24 cellular contexts compared by ENCODE assay signal in the genomic region with DNA sequence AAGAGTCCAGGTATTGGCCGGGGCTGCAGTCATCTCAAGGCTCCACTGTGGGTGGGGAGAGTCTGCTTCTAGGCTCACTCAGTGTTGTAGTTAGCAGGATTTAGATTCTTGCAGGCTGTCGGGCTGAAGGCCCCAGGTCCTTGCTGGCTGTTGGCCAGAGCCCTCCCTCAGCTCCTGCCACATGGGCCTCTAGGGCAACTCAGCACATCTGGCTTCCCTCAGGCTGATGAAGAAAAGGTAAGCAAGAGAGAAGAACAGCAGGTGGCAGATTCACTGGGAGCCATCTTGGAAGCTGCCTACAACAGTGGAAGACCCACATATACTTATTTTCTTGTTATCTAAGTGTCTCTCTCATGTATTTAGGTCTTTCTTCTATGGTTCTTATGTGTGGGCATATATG. TPM values are rescaled to one million over a fixed set of nuclear protein-coding genes. Genes with fewer than 3 reads are reported as not detected.
DNase-seq lines count a peak whose midpoint lies in the region; ATAC-seq and TF ChIP-seq lines count a peak whose summit lies in the region.
"Had no signal": no experiment of that assay in that cellular context is flagged by ENCODE, and none has a peak within 500 bp of the region (broad histone marks: within the 10 kb centered on the region; RNA-seq: fewer than 3 reads in every experiment).

No MANE protein-coding gene starts in this region.

- 55 to 70% methylated on average over 2 of the region's 2 CpGs for WGBS in body of pancreas, 2 donors
- WGBS in trophoblast cell (ENCODE audit: extremely low coverage, insufficient coverage, insufficient read length), result no CpG with 5 or more reads among the region's 2 CpGs

- H3K79me1 ChIP-seq in trophoblast cell (ENCODE audit: low read length), result peaks cover 8% of the 10 kb centered on the region

- H3K27ac Mint-ChIP-seq in activated CD8-positive, alpha-beta T cell treated with anti-CD3 and anti-CD28 coated beads, Interleukin-2, amount 10 ng/mL, durations not matched to agents 7 days and 5 days, result no peak overlapping the region
- H3K27ac Mint-ChIP-seq: activated CD4-positive, alpha-beta T cell treated with anti-CD3 and anti-CD28 coated beads, Interleukin-2, amount 10 ng/mL, durations not matched to agents 24 days and 14 days; T-cell had no signal

- peaks cover 6% of the 10 kb centered on the region for H3K79me2 ChIP-seq in trophoblast cell (ENCODE audit: control insufficient read depth, insufficient read depth, low read length, poor library complexity)

- no peaks in the 10 kb centered on the region for H3K27me3 ChIP-seq in body of pancreas
- H3K27me3 ChIP-seq in trophoblast cell (ENCODE audit: insufficient read depth, low read length), result no peaks in the 10 kb centered on the region
- no peaks in the 10 kb centered on the region for H3K27me3 ChIP-seq in effector memory CD4-positive, alpha-beta T cell (replicated peaks; ENCODE audit: control insufficient read depth, insufficient read depth, low read length, poor library complexity, severe bottlenecking)
- H3K27me3 ChIP-seq: BLaER1, dorsolateral prefrontal cortex, stomach, upper lobe of right lung had no signal

- CTCF ChIA-PET in activated CD8-positive, alpha-beta T cell treated with anti-CD3 and anti-CD28 coated beads, Interleukin-2, amount 10 ng/mL, durations not matched to agents 7 days and 5 days (lab: Charles Lee), result no interaction called here

- H4K8ac ChIP-seq in trophoblast cell (ENCODE audit: low read depth, low read length), result no peak overlapping the region

- H3K36me3 ChIP-seq in body of pancreas (replicated peaks in 1 of 2; ENCODE audit: insufficient read depth in 1 of 2, low read depth in 2 of 2) (no peaks in the 10 kb centered on the region), trophoblast cell (ENCODE audit: control insufficient read depth in 1 of 2, insufficient read depth in 2 of 2, low read length in 2 of 2) (no peaks in the 10 kb centered on the region)
- no peaks in the 10 kb centered on the region for H3K36me3 ChIP-seq in effector memory CD4-positive, alpha-beta T cell (ENCODE audit: control insufficient read depth, insufficient read depth, low read length)
- H3K36me3 ChIP-seq: upper lobe of right lung had no signal

- H3K4me2 ChIP-seq in trophoblast cell (ENCODE audit: low read length), result no peak overlapping the region
- H3K4me2 ChIP-seq: BLaER1, smooth muscle cell had no signal

- no peak overlapping the region for H3K14ac ChIP-seq in trophoblast cell (ENCODE audit: low read length)

- no peak overlapping the region for H3K18ac ChIP-seq in trophoblast cell (ENCODE audit: low read length)

- peak; percentile 4 to 33 for DNase-seq in NCI-H2081 (lab: John Stamatoyannopoulos, UW)
- no peak for DNase-seq in NCI-H2081 treated with DMSO at 0.1 percent for 48 hours (lab: John Stamatoyannopoulos, UW)
- peak; percentile 35 for DNase-seq in NCI-H146 treated with DMSO at 0.1 percent for 48 hours (lab: John Stamatoyannopoulos, UW; ENCODE audit: unreplicated experiment)
- DNase-seq in body of pancreas, result peak in 3 of 4 donors; percentile 5 to 36 (median 19)
- DNase-seq in trophoblast cell, result no peak
- DNase-seq in effector memory CD4-positive, alpha-beta T cell, result no peak
- no peak for DNase-seq in activated CD8-positive, alpha-beta T cell treated with anti-CD3 and anti-CD28 coated beads, Interleukin-2, amount 10 ng/mL, durations not matched to agents 7 days and 5 days
- no peak for DNase-seq in stimulated activated CD8-positive, alpha-beta memory T cell treated with anti-CD3 and anti-CD28 coated beads, Interleukin-4, amount 100 ng/mL, for 48 hours
- DNase-seq: 8988T; activated CD4-positive, alpha-beta T cell treated with anti-CD3 and anti-CD28 coated beads, Interleukin-2, amount 10 ng/mL, durations not matched to agents 24 days and 14 days; activated gamma-delta T cell; amniotic stem cell; dorsolateral prefrontal cortex; KBM-7; mucosa of descending colon; NCI-H2227 treated with DMSO at 0.1 percent for 48 hours; Right ventricle myocardium superior; stimulated activated CD4-positive, alpha-beta T cell treated with anti-CD3 and anti-CD28 coated beads, Interleukin-4, amount 100 ng/mL, for 1 hour; stomach; T-cell; upper lobe of right lung had no signal

- peaks cover 34% of the 10 kb centered on the region for H3K4me1 Mint-ChIP-seq in activated CD8-positive, alpha-beta T cell treated with anti-CD3 and anti-CD28 coated beads, Interleukin-2, amount 10 ng/mL, durations not matched to agents 7 days and 5 days (ENCODE audit: low read depth)

- no peak overlapping the region for H3K4me3 Mint-ChIP-seq in activated CD8-positive, alpha-beta T cell treated with anti-CD3 and anti-CD28 coated beads, Interleukin-2, amount 10 ng/mL, durations not matched to agents 7 days and 5 days
- H3K4me3 Mint-ChIP-seq: activated CD4-positive, alpha-beta T cell treated with anti-CD3 and anti-CD28 coated beads, Interleukin-2, amount 10 ng/mL, durations not matched to agents 24 days and 14 days; T-cell had no signal

- no peaks in the 10 kb centered on the region for H3K27me3 Mint-ChIP-seq in activated CD8-positive, alpha-beta T cell treated with anti-CD3 and anti-CD28 coated beads, Interleukin-2, amount 10 ng/mL, durations not matched to agents 7 days and 5 days (ENCODE audit: low read depth)
- H3K27me3 Mint-ChIP-seq: activated CD4-positive, alpha-beta T cell treated with anti-CD3 and anti-CD28 coated beads, Interleukin-2, amount 10 ng/mL, durations not matched to agents 24 days and 14 days; T-cell had no signal

- no peaks in the 10 kb centered on the region for H3K9me3 Mint-ChIP-seq in activated CD8-positive, alpha-beta T cell treated with anti-CD3 and anti-CD28 coated beads, Interleukin-2, amount 10 ng/mL, durations not matched to agents 7 days and 5 days (ENCODE audit: insufficient read depth)
- H3K9me3 Mint-ChIP-seq: activated CD4-positive, alpha-beta T cell treated with anti-CD3 and anti-CD28 coated beads, Interleukin-2, amount 10 ng/mL, durations not matched to agents 24 days and 14 days; T-cell had no signal

- no peak overlapping the region for H3K4ac ChIP-seq in trophoblast cell (ENCODE audit: low read depth, low read length)

- POLR2A ChIA-PET in activated CD8-positive, alpha-beta T cell treated with anti-CD3 and anti-CD28 coated beads, Interleukin-2, amount 10 ng/mL, durations not matched to agents 7 days and 5 days (lab: Charles Lee), result no interaction called here

- intact Hi-C loops in body of pancreas (cut with DNase I), result no loop called here

- H4K91ac ChIP-seq in trophoblast cell (ENCODE audit: low read depth, low read length), result no peak overlapping the region

- H2BK5ac ChIP-seq in trophoblast cell (ENCODE audit: low read depth, low read length, poor library complexity), result no peak overlapping the region

- H2BK12ac ChIP-seq in trophoblast cell (ENCODE audit: low read length), result no peak overlapping the region

- peaks cover 16% of the 10 kb centered on the region for H3K36me3 Mint-ChIP-seq in activated CD8-positive, alpha-beta T cell treated with anti-CD3 and anti-CD28 coated beads, Interleukin-2, amount 10 ng/mL, durations not matched to agents 7 days and 5 days (ENCODE audit: low read depth)

- H3K4me1 ChIP-seq in body of pancreas (peaks cover 24% of the 10 kb centered on the region), trophoblast cell (ENCODE audit: control insufficient read depth in 1 of 2, insufficient read depth in 2 of 2, low read length in 2 of 2) (peaks cover 0 to 2% of the 10 kb centered on the region in 2 experiments)
- H3K4me1 ChIP-seq in effector memory CD4-positive, alpha-beta T cell (ENCODE audit: control insufficient read depth, insufficient read depth, low read length, poor library complexity, severe bottlenecking), result peaks cover 5% of the 10 kb centered on the region

- TF ChIP-seq CTCF in body of pancreas (IDR thresholded peaks at IDR 0.05), result no peak

- TF ChIP-seq POLR2A in body of pancreas (IDR thresholded peaks at IDR 0.05), result no peak

- no peak overlapping the region for H2AFZ ChIP-seq in trophoblast cell (ENCODE audit: insufficient read depth, low read length, poor library complexity)

- no peak overlapping the region for H3K4me3 ChIP-seq in body of pancreas
- no peak overlapping the region for H3K4me3 ChIP-seq in trophoblast cell (ENCODE audit: low read depth, low read length)
- H3K4me3 ChIP-seq in effector memory CD4-positive, alpha-beta T cell (ENCODE audit: insufficient read depth, low read depth, low read length, poor library complexity, severe bottlenecking), result no peak overlapping the region
- H3K4me3 ChIP-seq: BLaER1, dorsolateral prefrontal cortex, mucosa of descending colon, smooth muscle cell, stomach, upper lobe of right lung had no signal

- no peak overlapping the region for H2AK5ac ChIP-seq in trophoblast cell (ENCODE audit: low read length)

- no peak overlapping the region for H3K23ac ChIP-seq in trophoblast cell (ENCODE audit: low read length)

- no peaks in the 10 kb centered on the region for H3K9me3 ChIP-seq in body of pancreas
- no peaks in the 10 kb centered on the region for H3K9me3 ChIP-seq in trophoblast cell (ENCODE audit: insufficient read depth, low read depth, low read length)
- no peaks in the 10 kb centered on the region for H3K9me3 ChIP-seq in effector memory CD4-positive, alpha-beta T cell (ENCODE audit: control insufficient read depth, low read length)
- H3K9me3 ChIP-seq: BLaER1, mucosa of descending colon, stomach, upper lobe of right lung had no signal

- H3K27ac ChIP-seq in body of pancreas (no peak overlapping the region), trophoblast cell (ENCODE audit: low read depth, low read length) (no peak overlapping the region)
- no peak overlapping the region for H3K27ac ChIP-seq in effector memory CD4-positive, alpha-beta T cell (ENCODE audit: insufficient read depth, low read length, poor library complexity, severe bottlenecking)
- H3K27ac ChIP-seq: BLaER1, dorsolateral prefrontal cortex, stomach, upper lobe of right lung had no signal

- no peak overlapping the region for H2BK120ac ChIP-seq in trophoblast cell (ENCODE audit: insufficient read depth, low read length, poor library complexity)

- no peak overlapping the region for H4K12ac ChIP-seq in trophoblast cell (ENCODE audit: low read depth, low read length)

- ATAC-seq in body of pancreas, result no peak
- no peak for ATAC-seq in activated CD8-positive, alpha-beta T cell treated with anti-CD3 and anti-CD28 coated beads, Interleukin-2, amount 10 ng/mL, durations not matched to agents 7 days and 5 days
- ATAC-seq: left lobe of liver, mucosa of descending colon, T-cell, upper lobe of right lung had no signal

- peak overlapping the region; percentile 49 for H3K9ac ChIP-seq in trophoblast cell (ENCODE audit: low read length)
- H3K9ac ChIP-seq: BLaER1 had no signal

RNA-seq across cellular contexts. Expression of gene MRPS9, which starts 4.3 kb away (rescaled TPM):
- total RNA-seq in body of pancreas, result 10 to 100 TPM; 12.2 to 13.2 TPM
- 27.3 and 29.3 TPM in 2 replicates for polyA plus RNA-seq in trophoblast cell (2013)
- total RNA-seq in activated CD8-positive, alpha-beta T cell treated with anti-CD3 and anti-CD28 coated beads, Interleukin-2, amount 10 ng/mL, durations not matched to agents 7 days and 5 days, result 10 to 100 TPM; 24.9 to 25.2 TPM

Comparison
In these comparisons a context has a peak if more than half of its experiments do, and no peak if none do; other contexts are left out.
1. DNase-seq: peak in NCI-H2081 (2 of 2), NCI-H146 treated with DMSO at 0.1 percent for 48 hours (single experiment) and body of pancreas (3 of 4); none in NCI-H2081 treated with DMSO at 0.1 percent for 48 hours (single experiment), trophoblast cell (0 of 2), effector memory CD4-positive, alpha-beta T cell (0 of 3), activated CD8-positive, alpha-beta T cell treated with anti-CD3 and anti-CD28 coated beads, Interleukin-2, amount 10 ng/mL, durations not matched to agents 7 days and 5 days (single experiment) and stimulated activated CD8-positive, alpha-beta memory T cell treated with anti-CD3 and anti-CD28 coated beads, Interleukin-4, amount 100 ng/mL, for 48 hours (single experiment).